8 cellular contexts compared by ENCODE assay signal in genomic region chr5:56838409-56839039, GRCh38. TPM values are rescaled to one million over a fixed set of nuclear protein-coding genes. Genes with fewer than 3 reads are reported as not detected.
DNase-seq lines count a peak whose midpoint lies in the region; ATAC-seq, FAIRE-seq and TF ChIP-seq lines count a peak whose summit lies in the region.

No MANE protein-coding gene starts in this region.

- no peak for DNase-seq in activated CD4-positive, alpha-beta T cell treated with anti-CD3 and anti-CD28 coated beads, Interleukin-2, amount 10 ng/mL, durations not matched to agents 7 days and 5 days
- DNase-seq in activated CD4-positive, alpha-beta T cell treated with anti-CD3 and anti-CD28 coated beads, Interleukin-2, amount 50 U/mL, for 1 hour = no peak
- DNase-seq in NOMO-1 treated with DMSO at 0.1 percent for 48 hours (lab: John Stamatoyannopoulos, UW; ENCODE audit: unreplicated experiment) (peak; percentile 88), bronchial epithelial cell (ENCODE audit: low read depth) (peak; percentile 65), left lung (no peak), thyroid gland (peak; percentile 46 to 66)

- CTCF ChIA-PET in activated CD4-positive, alpha-beta T cell treated with anti-CD3 and anti-CD28 coated beads, Interleukin-2, amount 10 ng/mL, durations not matched to agents 7 days and 5 days (lab: Charles Lee) = interaction anchor here (0.6 to 3.2 kb wide), 11 partner anchors 9 to 575 kb away, joined by 3 to 42 read pairs (median 5); no protein-coding TSS in a partner anchor

- POLR2A ChIA-PET in activated CD4-positive, alpha-beta T cell treated with anti-CD3 and anti-CD28 coated beads, Interleukin-2, amount 10 ng/mL, durations not matched to agents 7 days and 5 days (lab: Charles Lee) = no interaction called here

- H3K36me3 Mint-ChIP-seq in activated CD4-positive, alpha-beta T cell treated with anti-CD3 and anti-CD28 coated beads, Interleukin-2, amount 10 ng/mL, durations not matched to agents 7 days and 5 days (ENCODE audit: low read depth) = peaks cover 14% of the 10 kb centered on the region

- H3K9me3 ChIP-seq in left lung (no peaks in the 10 kb centered on the region), thyroid gland (no peaks in the 10 kb centered on the region)

- intact Hi-C loops in left lung (cut with DNase I) = loop anchor here in 1 of 2 donors (5.0 kb wide), 1 partner anchor 566 kb away; no protein-coding TSS in a partner anchor
- intact Hi-C loops in thyroid gland (cut with DNase I) = loop anchor here (5.0 kb wide), 1 partner anchor 566 kb away; no protein-coding TSS in a partner anchor

- TF ChIP-seq CTCF in bronchial epithelial cell (IDR thresholded peaks at IDR 0.05; ENCODE audit: insufficient read depth, low read length, severe bottlenecking) (peak; percentile 52), left lung (IDR thresholded peaks at IDR 0.05) (peak; percentile 32 to 41), thyroid gland (IDR thresholded peaks at IDR 0.05) (peak in 4 of 6 experiments; percentile 51 to 85 (median 67))

- H3K27ac ChIP-seq in left lung (peak overlapping the region; percentile 5 to 65), thyroid gland (peak overlapping the region; percentile 21 to 71 (median 60))

- H3K4me1 ChIP-seq in left lung (peaks cover 15 to 60% of the 10 kb centered on the region in 2 donors), thyroid gland (peaks cover 33 to 76% of the 10 kb centered on the region in 2 donors)

- ATAC-seq in HG02623 (IDR thresholded peaks at IDR 0.05; ENCODE audit: unreplicated experiment) (peak; percentile 65), left lung (peak; percentile 83), HG03045 (IDR thresholded peaks at IDR 0.05; ENCODE audit: unreplicated experiment) (no peak)

- no peaks in the 10 kb centered on the region for H3K27me3 Mint-ChIP-seq in activated CD4-positive, alpha-beta T cell treated with anti-CD3 and anti-CD28 coated beads, Interleukin-2, amount 10 ng/mL, durations not matched to agents 7 days and 5 days

- peaks cover 75% of the 10 kb centered on the region for H3K4me1 Mint-ChIP-seq in activated CD4-positive, alpha-beta T cell treated with anti-CD3 and anti-CD28 coated beads, Interleukin-2, amount 10 ng/mL, durations not matched to agents 7 days and 5 days

- no peaks in the 10 kb centered on the region for H3K9me3 Mint-ChIP-seq in activated CD4-positive, alpha-beta T cell treated with anti-CD3 and anti-CD28 coated beads, Interleukin-2, amount 10 ng/mL, durations not matched to agents 7 days and 5 days

- H3K4me3 ChIP-seq in bronchial epithelial cell (ENCODE audit: low read depth, low read length) (no peak overlapping the region), left lung (no peak overlapping the region), thyroid gland (replicated peaks in 1 of 3) (no peak overlapping the region)

- FAIRE-seq in bronchial epithelial cell (lab: Jason Lieb, UNC) = no peak

- H3K36me3 ChIP-seq in bronchial epithelial cell (ENCODE audit: control insufficient read depth, insufficient read depth, low read length) (no peaks in the 10 kb centered on the region), left lung (no peaks in the 10 kb centered on the region), thyroid gland (no peaks in the 10 kb centered on the region)

- H3K4me3 Mint-ChIP-seq in activated CD4-positive, alpha-beta T cell treated with anti-CD3 and anti-CD28 coated beads, Interleukin-2, amount 10 ng/mL, durations not matched to agents 7 days and 5 days = peak overlapping the region; percentile 9

- H3K27ac Mint-ChIP-seq in activated CD4-positive, alpha-beta T cell treated with anti-CD3 and anti-CD28 coated beads, Interleukin-2, amount 10 ng/mL, durations not matched to agents 7 days and 5 days = peak overlapping the region; percentile 25

- no peak for TF ChIP-seq POLR2A in thyroid gland (IDR thresholded peaks at IDR 0.05)

- H3K27me3 ChIP-seq in bronchial epithelial cell (ENCODE audit: control insufficient read depth, insufficient read depth, low read length) = no peaks in the 10 kb centered on the region
- H3K27me3 ChIP-seq in left lung = no peaks in the 10 kb centered on the region
- no peaks in the 10 kb centered on the region for H3K27me3 ChIP-seq in thyroid gland

- 10 to 14% methylated on average over 4 of the region's 4 CpGs for WGBS in thyroid gland, 2 donors

RNA-seq across cellular contexts. Expression of gene MAP3K1, which starts 23.2 kb away (rescaled TPM):
- 10 to 100 TPM; 59.9 to 63.9 TPM for total RNA-seq in activated CD4-positive, alpha-beta T cell treated with anti-CD3 and anti-CD28 coated beads, Interleukin-2, amount 10 ng/mL, durations not matched to agents 7 days and 5 days
- total RNA-seq in bronchial epithelial cell (9.3 and 10.3 TPM in 2 replicates), left lung (10 to 100 TPM; 20.6 to 30.2 TPM), thyroid gland (100 to 1,000 TPM in 1 of 4 donors, 10 to 100 TPM in 3; 56.9 to 113 (median 66.4) TPM)

Comparison
In these comparisons a context has a peak if more than half of its experiments do, and no peak if none do; other contexts are left out.
1. DNase-seq: peak in NOMO-1 treated with DMSO at 0.1 percent for 48 hours (single experiment), bronchial epithelial cell (single experiment) and thyroid gland (2 of 2); none in activated CD4-positive, alpha-beta T cell treated with anti-CD3 and anti-CD28 coated beads, Interleukin-2, amount 10 ng/mL, durations not matched to agents 7 days and 5 days (single experiment), activated CD4-positive, alpha-beta T cell treated with anti-CD3 and anti-CD28 coated beads, Interleukin-2, amount 50 U/mL, for 1 hour (single experiment) and left lung (0 of 2).
2. Peak in every context shown above with its lines, with median percentiles within 50 percentile points of each other: CTCF ChIP-seq.